ENCODE assay signal across 8 cellular contexts in genomic region chr4:51842554-51843308, GRCh38. TPM values are rescaled to one million over a fixed set of nuclear protein-coding genes. Genes with fewer than 3 reads are reported as not detected.
DNase-seq lines count a peak whose midpoint lies in the region; TF ChIP-seq lines count a peak whose summit lies in the region.

Gene DCUN1D4, plus strand, starts transcription at chr4:51843153. Its CDS starts 90 bp downstream, at chr4:51843243.

- H3K4me1 ChIP-seq in HAP-1: peaks cover 17% of the 10 kb centered on the region
- H3K4me1 ChIP-seq in MM.1S (ENCODE audit: low read length): no peaks in the 10 kb centered on the region; the same call in 1 of the 2 replicates

- H4K20me1 ChIP-seq in MM.1S (ENCODE audit: insufficient read depth, low read length): no peaks in the 10 kb centered on the region

- H3K4me1 Mint-ChIP-seq in nephron: peaks cover 27% of the 10 kb centered on the region
- peaks cover 27% of the 10 kb centered on the region for H3K4me1 Mint-ChIP-seq in stimulated activated naive CD8-positive, alpha-beta T cell treated with anti-CD3 and anti-CD28 coated beads, Interleukin-15, Interleukin-2, amounts not matched to agents 100 ng/mL and 50 ng/mL, for 24 hours (ENCODE audit: low read depth)

- H3K4me3 ChIP-seq in HAP-1 (peak within 1 kb of the TSS; percentile 76), MM.1S (ENCODE audit: low read length) (peak within 1 kb of the TSS; percentile 85), fibroblast of the aortic adventitia (ENCODE audit: low read depth, low read length) (peak within 1 kb of the TSS; percentile 90)

- H3K9me2 ChIP-seq in MM.1S (replicated peaks; ENCODE audit: insufficient read depth, low read length): no peaks in the 10 kb centered on the region

- H3K36me3 Mint-ChIP-seq in nephron (ENCODE audit: low read depth): no peaks in the 10 kb centered on the region
- peaks cover 9% of the 10 kb centered on the region for H3K36me3 Mint-ChIP-seq in stimulated activated naive CD8-positive, alpha-beta T cell treated with anti-CD3 and anti-CD28 coated beads, Interleukin-15, Interleukin-2, amounts not matched to agents 100 ng/mL and 50 ng/mL, for 24 hours (ENCODE audit: low read depth)

- H3K27me3 ChIP-seq in HAP-1 (ENCODE audit: low read depth) (no peaks in the 10 kb centered on the region), MM.1S (replicated peaks; ENCODE audit: insufficient read depth, low read length) (no peaks in the 10 kb centered on the region)

- H3K9me3 ChIP-seq in HAP-1 (no peaks in the 10 kb centered on the region), MM.1S (replicated peaks; ENCODE audit: insufficient read depth, low read length) (no peaks in the 10 kb centered on the region)

- H3K79me2 ChIP-seq in MM.1S (ENCODE audit: low read length): peaks cover 40% of the 10 kb centered on the region

- H3F3A ChIP-seq in MM.1S (ENCODE audit: insufficient read depth, low read length): no peaks in the 10 kb centered on the region

- DNase-seq in GDM1 (lab: John Stamatoyannopoulos, UW) (peak; percentile 99), HAP-1 (ENCODE audit: low spot score in 2 of 2) (peak; percentile 97 to 100), MM.1S (peak; percentile 100), SIG-M5 (lab: John Stamatoyannopoulos, UW) (peak; percentile 93), activated gamma-delta T cell (lab: John Stamatoyannopoulos, UW) (peak; percentile 98), fibroblast of the aortic adventitia (ENCODE audit: low read depth) (peak; percentile 99)

- H3K27ac ChIP-seq in MM.1S (ENCODE audit: low read length): peak within 1 kb of the TSS; percentile 76; the same call in 1 of the 2 replicates

- peaks cover 5% of the 10 kb centered on the region for H3K27me3 Mint-ChIP-seq in nephron (ENCODE audit: low read depth)
- no peaks in the 10 kb centered on the region for H3K27me3 Mint-ChIP-seq in stimulated activated naive CD8-positive, alpha-beta T cell treated with anti-CD3 and anti-CD28 coated beads, Interleukin-15, Interleukin-2, amounts not matched to agents 100 ng/mL and 50 ng/mL, for 24 hours

- H3K36me3 ChIP-seq in HAP-1 (replicated peaks) (no peaks in the 10 kb centered on the region; the same call in 1 of the 2 replicates), MM.1S (replicated peaks; ENCODE audit: insufficient read depth, low read length) (peaks cover 4% of the 10 kb centered on the region; the same call in 1 of the 2 replicates)

- in situ Hi-C loops in HAP-1 (cut with MboI; ENCODE audit: low sequenced_read_pairs): no loop called here

- peak within 1 kb of the TSS; percentile 93 for H2AFZ ChIP-seq in MM.1S (ENCODE audit: low read length)

- H3K9me3 Mint-ChIP-seq in nephron: no peaks in the 10 kb centered on the region
- H3K9me3 Mint-ChIP-seq in stimulated activated naive CD8-positive, alpha-beta T cell treated with anti-CD3 and anti-CD28 coated beads, Interleukin-15, Interleukin-2, amounts not matched to agents 100 ng/mL and 50 ng/mL, for 24 hours: no peaks in the 10 kb centered on the region

- peak within 1 kb of the TSS; percentile 77 for H3K4me2 ChIP-seq in MM.1S (ENCODE audit: low read depth, low read length)

- peak within 1 kb of the TSS; percentile 93 to 95 (median 95) for H3K4me3 Mint-ChIP-seq in nephron
- peak within 1 kb of the TSS; percentile 86 for H3K4me3 Mint-ChIP-seq in stimulated activated naive CD8-positive, alpha-beta T cell treated with anti-CD3 and anti-CD28 coated beads, Interleukin-15, Interleukin-2, amounts not matched to agents 100 ng/mL and 50 ng/mL, for 24 hours

- TF ChIP-seq CTCF in MM.1S (IDR thresholded peaks at IDR 0.05; ENCODE audit: low read length): peak; percentile 14
- TF ChIP-seq CTCF in fibroblast of the aortic adventitia (IDR thresholded peaks at IDR 0.05; ENCODE audit: insufficient read depth, low read length): peak; percentile 46
- TF ChIP-seq CTCF in nephron (IDR thresholded peaks at IDR 0.05; ENCODE audit: unreplicated experiment in 3 of 3): peak; percentile 16 to 44 (median 28)

- H3K27ac Mint-ChIP-seq in nephron: peak within 1 kb of the TSS; percentile 87 to 96 (median 95)
- peak within 1 kb of the TSS; percentile 87 for H3K27ac Mint-ChIP-seq in stimulated activated naive CD8-positive, alpha-beta T cell treated with anti-CD3 and anti-CD28 coated beads, Interleukin-15, Interleukin-2, amounts not matched to agents 100 ng/mL and 50 ng/mL, for 24 hours

- peak within 1 kb of the TSS; percentile 63; the same call in 1 of the 2 replicates for H3K9ac ChIP-seq in MM.1S (ENCODE audit: low read length)

RNA-seq across cellular contexts. Expression of gene DCUN1D4, which starts in this region (rescaled TPM):
- 62.6 and 115 TPM in 2 replicates for total RNA-seq in fibroblast of the aortic adventitia (ENCODE audit: low replicate concordance)

Comparison
In these comparisons a context has a peak if more than half of its experiments do, and no peak if none do; other contexts are left out.
1. Peak in every context shown above with its lines: DNase-seq, H3K4me3 ChIP-seq and H3K27ac ChIP-seq.